Comparison of ENCODE assay signal across 19 cellular contexts in genomic region chr14:61287196-61287595, GRCh38. TPM values are rescaled to one million over a fixed set of nuclear protein-coding genes. Genes with fewer than 3 reads are reported as not detected.
"Had no signal": no experiment of that assay in that cellular context is flagged by ENCODE, and none has a peak within 500 bp of the region (broad histone marks: within the 10 kb centered on the region; RNA-seq: fewer than 3 reads in every experiment).

No MANE protein-coding gene starts in this region.

- ATAC-seq: activated CD8-positive, alpha-beta T cell treated with anti-CD3 and anti-CD28 coated beads for 36 hours; activated naive CD8-positive, alpha-beta T cell treated with anti-CD3 and anti-CD28 coated beads, Interleukin-2, amount 50 U/mL, for 24 hours; activated T-cell treated with anti-CD3 and anti-CD28 coated beads, Interleukin-2, amount 50 U/mL, for 4 hours; right lobe of liver; stimulated activated effector memory CD8-positive, alpha-beta T cell treated with anti-CD3 and anti-CD28 coated beads, Interleukin-12 subunit alpha, Interleukin-12 subunit beta, amount 100 ng/mL, for 72 hours; T-helper 17 cell had no signal

- H3K27me3 ChIP-seq: right lobe of liver, vagina had no signal

- H3K27ac ChIP-seq: heart right ventricle, left ventricle myocardium inferior, neutrophil, vagina had no signal

- DNase-seq: activated B cell treated with CpG ODN at 0.5 μM for 24 hours; activated CD4-positive, alpha-beta T cell treated with anti-CD3 and anti-CD28 coated beads, Interleukin-2, amount 50 U/mL, for 1 hour; activated CD8-positive, alpha-beta T cell treated with anti-CD3 and anti-CD28 coated beads for 36 hours; activated naive CD8-positive, alpha-beta T cell treated with anti-CD3 and anti-CD28 coated beads, Interleukin-2, amount 50 U/mL, for 24 hours; activated T-cell treated with anti-CD3 and anti-CD28 coated beads, Interleukin-2, amount 50 U/mL, for 4 hours; amygdala; central memory CD4-positive, alpha-beta T cell; endodermal cell; heart right ventricle; left ventricle myocardium inferior; right lobe of liver; stimulated activated CD4-positive, alpha-beta T cell treated with anti-CD3 and anti-CD28 coated beads, Interleukin-12 subunit alpha, Interleukin-12 subunit beta, amount 100 ng/mL, for 4 hours; stimulated activated CD4-positive, alpha-beta T cell treated with anti-CD3 and anti-CD28 coated beads, Interleukin-4, amount 100 ng/mL, for 24 hours; substantia nigra; T-helper 17 cell had no signal

- H3K9me3 ChIP-seq: heart right ventricle, left ventricle myocardium inferior, neutrophil, right lobe of liver, vagina had no signal

- H3K4me3 ChIP-seq: heart right ventricle, left ventricle myocardium inferior, lung, right lobe of liver, vagina had no signal

- H3K4me1 ChIP-seq: vagina had no signal

- H3K36me3 ChIP-seq: heart right ventricle, left ventricle myocardium inferior, neutrophil, right lobe of liver, vagina had no signal

RNA-seq across cellular contexts. Expression of gene TMEM30B, which starts 6.1 kb away (rescaled TPM):
- total RNA-seq: activated B cell treated with CpG ODN at 0.5 μM for 24 hours had no signal
